Comparison of ENCODE assay signal across 25 cellular contexts in genomic region chr3:39276746-39277145, GRCh38. TPM values are rescaled to one million over a fixed set of nuclear protein-coding genes. Genes with fewer than 3 reads are reported as not detected.
DNase-seq lines count a peak whose midpoint lies in the region; ATAC-seq and TF ChIP-seq lines count a peak whose summit lies in the region.
"Had no signal": no experiment of that assay in that cellular context is flagged by ENCODE, and none has a peak within 500 bp of the region (broad histone marks: within the 10 kb centered on the region; RNA-seq: fewer than 3 reads in every experiment).

No MANE protein-coding gene starts in this region.

- H3K27ac Mint-ChIP-seq in stimulated activated naive CD8-positive, alpha-beta T cell treated with anti-CD3 and anti-CD28 coated beads, Interleukin-15, Interleukin-2, amounts not matched to agents 100 ng/mL and 50 ng/mL, for 24 hours = no peak overlapping the region
- H3K27ac Mint-ChIP-seq in stimulated activated naive CD8-positive, alpha-beta T cell treated with anti-CD3 and anti-CD28 coated beads, Interleukin-15, amount 100 ng/mL, for 72 hours = no peak overlapping the region
- H3K27ac Mint-ChIP-seq in immature natural killer cell = peak overlapping the region; percentile 94 to 100 (median 98)
- H3K27ac Mint-ChIP-seq: activated CD8-positive, alpha-beta T cell treated with anti-CD3 and anti-CD28 coated beads, Interleukin-2, amount 10 ng/mL, durations not matched to agents 7 days and 5 days had no signal

- no peak for TF ChIP-seq CTCF in NB4 (IDR thresholded peaks at IDR 0.05; ENCODE audit: low read depth, low read length)

- no peaks in the 10 kb centered on the region for H3K36me3 Mint-ChIP-seq in stimulated activated naive CD8-positive, alpha-beta T cell treated with anti-CD3 and anti-CD28 coated beads, Interleukin-15, Interleukin-2, amounts not matched to agents 100 ng/mL and 50 ng/mL, for 24 hours (ENCODE audit: low read depth)
- peaks cover 63 to 81% (median 75%) of the 10 kb centered on the region in 3 donors for H3K36me3 Mint-ChIP-seq in immature natural killer cell

- H3K4me1 Mint-ChIP-seq in stimulated activated naive CD8-positive, alpha-beta T cell treated with anti-CD3 and anti-CD28 coated beads, Interleukin-15, Interleukin-2, amounts not matched to agents 100 ng/mL and 50 ng/mL, for 24 hours (ENCODE audit: low read depth) = peaks cover 21% of the 10 kb centered on the region
- peaks cover 14% of the 10 kb centered on the region for H3K4me1 Mint-ChIP-seq in stimulated activated naive CD8-positive, alpha-beta T cell treated with anti-CD3 and anti-CD28 coated beads, Interleukin-15, amount 100 ng/mL, for 72 hours
- H3K4me1 Mint-ChIP-seq in immature natural killer cell = peaks cover 65 to 67% of the 10 kb centered on the region in 2 donors

- no peaks in the 10 kb centered on the region for H3K9me3 Mint-ChIP-seq in stimulated activated naive CD8-positive, alpha-beta T cell treated with anti-CD3 and anti-CD28 coated beads, Interleukin-15, Interleukin-2, amounts not matched to agents 100 ng/mL and 50 ng/mL, for 24 hours
- no peaks in the 10 kb centered on the region for H3K9me3 Mint-ChIP-seq in stimulated activated naive CD8-positive, alpha-beta T cell treated with anti-CD3 and anti-CD28 coated beads, Interleukin-15, amount 100 ng/mL, for 72 hours
- peaks cover 0 to 3% (median 0%) of the 10 kb centered on the region in 6 donors for H3K9me3 Mint-ChIP-seq in immature natural killer cell

- ATAC-seq in stimulated activated naive CD8-positive, alpha-beta T cell treated with anti-CD3 and anti-CD28 coated beads, Interleukin-15, amount 100 ng/mL, for 72 hours = no peak
- ATAC-seq in HG03175 (IDR thresholded peaks at IDR 0.05; ENCODE audit: unreplicated experiment) = no peak
- ATAC-seq: activated CD8-positive, alpha-beta T cell treated with anti-CD3 and anti-CD28 coated beads, Interleukin-2, amount 10 ng/mL, durations not matched to agents 7 days and 5 days; HCT116; left lung; right cardiac atrium; SK-N-SH treated with all-trans-retinoic acid at 6 μM for 48 hours had no signal

- H3K4me3 Mint-ChIP-seq in stimulated activated naive CD8-positive, alpha-beta T cell treated with anti-CD3 and anti-CD28 coated beads, Interleukin-15, Interleukin-2, amounts not matched to agents 100 ng/mL and 50 ng/mL, for 24 hours = peak overlapping the region; percentile 3
- H3K4me3 Mint-ChIP-seq in stimulated activated naive CD8-positive, alpha-beta T cell treated with anti-CD3 and anti-CD28 coated beads, Interleukin-15, amount 100 ng/mL, for 72 hours = no peak overlapping the region
- peak overlapping the region; percentile 95 to 100 (median 99) for H3K4me3 Mint-ChIP-seq in immature natural killer cell
- H3K4me3 Mint-ChIP-seq: activated CD8-positive, alpha-beta T cell treated with anti-CD3 and anti-CD28 coated beads, Interleukin-2, amount 10 ng/mL, durations not matched to agents 7 days and 5 days had no signal

- no peak overlapping the region for H3K4me3 ChIP-seq in NB4 (ENCODE audit: low read depth, low read length)
- H3K4me3 ChIP-seq: coronary artery, left lung, stomach, thyroid gland, uterus had no signal

- DNase-seq in stimulated activated naive CD8-positive, alpha-beta T cell treated with anti-CD3 and anti-CD28 coated beads, Interleukin-15, amount 100 ng/mL, for 72 hours = no peak
- DNase-seq in NB4 (ENCODE audit: low read depth) = peak; percentile 39
- DNase-seq in immature natural killer cell = no peak
- no peak for DNase-seq in NCI-H2227 treated with DMSO at 0.1 percent for 48 hours (lab: John Stamatoyannopoulos, UW)
- no peak for DNase-seq in HUDEP-2 (lab: John Stamatoyannopoulos, UW; ENCODE audit: unreplicated experiment in 76 of 76)
- DNase-seq: activated CD8-positive, alpha-beta T cell treated with anti-CD3 and anti-CD28 coated beads, Interleukin-2, amount 10 ng/mL, durations not matched to agents 7 days and 5 days; activated effector memory CD4-positive, alpha-beta T cell treated with anti-CD3 and anti-CD28 coated beads, Interleukin-2, amount 50 U/mL, for 16 hours; glutamatergic neuron; left lung; mesenchymal stem cell; NCI-H1105; NCI-H187 treated with DMSO at 0.1 percent for 48 hours; NCI-H526; right cardiac atrium; Right ventricle myocardium superior; stimulated activated CD4-positive, alpha-beta T cell treated with anti-CD3 and anti-CD28 coated beads, Interleukin-1b, Interleukin-23, amount 100 ng/mL, for 48 hours; stomach; thyroid gland; uterus had no signal

- peaks cover 7% of the 10 kb centered on the region for H3K27me3 Mint-ChIP-seq in stimulated activated naive CD8-positive, alpha-beta T cell treated with anti-CD3 and anti-CD28 coated beads, Interleukin-15, Interleukin-2, amounts not matched to agents 100 ng/mL and 50 ng/mL, for 24 hours
- peaks cover 20% of the 10 kb centered on the region for H3K27me3 Mint-ChIP-seq in stimulated activated naive CD8-positive, alpha-beta T cell treated with anti-CD3 and anti-CD28 coated beads, Interleukin-15, amount 100 ng/mL, for 72 hours
- H3K27me3 Mint-ChIP-seq in immature natural killer cell (ENCODE audit: low read depth in 3 of 3) = peaks cover 2 to 18% (median 8%) of the 10 kb centered on the region in 3 donors

- no peak for TF ChIP-seq POLR2A in NB4 (IDR thresholded peaks at IDR 0.05; ENCODE audit: extremely low read depth, insufficient read length)

RNA-seq across cellular contexts. Expression of gene CX3CR1, which starts 3.1 kb away (rescaled TPM):
- 1,000 to 10,000 TPM in 1 of 3 donors, 100 to 1,000 TPM in 2; 338 to 1,281 (median 522) TPM for polyA plus RNA-seq in immature natural killer cell

RNA-seq across cellular contexts. Expression of gene CCR8, which starts 52.8 kb away (rescaled TPM):
- polyA plus RNA-seq in immature natural killer cell = 1 to 10 TPM in 2 of 3 donors, not detected in 1; 1.1 TPM
- polyA plus RNA-seq: BJ, right cardiac atrium, stomach had no signal

Comparison
In these comparisons a context has a peak if more than half of its experiments do, and no peak if none do; other contexts are left out.
1. H3K4me3 Mint-ChIP-seq: peak in stimulated activated naive CD8-positive, alpha-beta T cell treated with anti-CD3 and anti-CD28 coated beads, Interleukin-15, Interleukin-2, amounts not matched to agents 100 ng/mL and 50 ng/mL, for 24 hours (single experiment) and immature natural killer cell (5 of 5); none in stimulated activated naive CD8-positive, alpha-beta T cell treated with anti-CD3 and anti-CD28 coated beads, Interleukin-15, amount 100 ng/mL, for 72 hours (0 of 2).
2. H3K27ac Mint-ChIP-seq: peak in immature natural killer cell (6 of 6); none in stimulated activated naive CD8-positive, alpha-beta T cell treated with anti-CD3 and anti-CD28 coated beads, Interleukin-15, Interleukin-2, amounts not matched to agents 100 ng/mL and 50 ng/mL, for 24 hours (single experiment) and stimulated activated naive CD8-positive, alpha-beta T cell treated with anti-CD3 and anti-CD28 coated beads, Interleukin-15, amount 100 ng/mL, for 72 hours (0 of 2).